ENCODE assay signal across 1 cellular context in genomic region chr4:78692815-78693156, GRCh38.
TF ChIP-seq lines count a peak whose summit lies in the region.

No MANE protein-coding gene starts in this region.

TF ChIP-seq in K562, 482 proteins besides CTCF, POLR2A, EP300 and RAD21 (continued from another document and continues in another):
- no peak for TF ChIP-seq SFPQ (IDR thresholded peaks at IDR 0.05; ENCODE audit: low read depth, low read length)
- no peak for TF ChIP-seq ZBTB2 (IDR thresholded peaks at IDR 0.05)
- no peak for TF ChIP-seq ZNF780A (CRISPR knock-in tag; IDR thresholded peaks at IDR 0.05)
- TF ChIP-seq ZFX (CRISPR knock-in tag; IDR thresholded peaks at IDR 0.05), result no peak
- no peak for TF ChIP-seq PTBP1 (IDR thresholded peaks at IDR 0.05; ENCODE audit: low read depth, low read length)
- no peak for TF ChIP-seq MYBL2 (IDR thresholded peaks at IDR 0.05; ENCODE audit: low read depth)
- TF ChIP-seq MYBL2 (CRISPR knock-in tag; IDR thresholded peaks at IDR 0.05; ENCODE audit: borderline replicate concordance), result no peak
- no peak for TF ChIP-seq ARNT (IDR thresholded peaks at IDR 0.05)
- no peak for TF ChIP-seq PBX2 (CRISPR knock-in tag; IDR thresholded peaks at IDR 0.05; ENCODE audit: low read depth)
- TF ChIP-seq PBX2 (tag; conservative IDR thresholded peaks at IDR 0.05; ENCODE audit: low read depth), result no peak
- TF ChIP-seq CHCHD3 (CRISPR knock-in tag; IDR thresholded peaks at IDR 0.05), result no peak
- TF ChIP-seq JUN (IDR thresholded peaks at IDR 0.05; ENCODE audit: borderline replicate concordance, low read depth, low read length), result no peak
- no peak for TF ChIP-seq JUN (CRISPR knock-in tag; IDR thresholded peaks at IDR 0.05; ENCODE audit: borderline replicate concordance)
- no peak for TF ChIP-seq ZNF239 (CRISPR knock-in tag; IDR thresholded peaks at IDR 0.05)
- no peak for TF ChIP-seq ERF (CRISPR knock-in tag; IDR thresholded peaks at IDR 0.05)
- TF ChIP-seq FOXJ3 (CRISPR knock-in tag; IDR thresholded peaks at IDR 0.05), result no peak
- no peak for TF ChIP-seq ZNF253 (CRISPR knock-in tag; conservative IDR thresholded peaks at IDR 0.05)
- peak; percentile 20 for TF ChIP-seq L3MBTL2 (IDR thresholded peaks at IDR 0.05)
- no peak for TF ChIP-seq IRF9 (tag; IDR thresholded peaks at IDR 0.05)
- TF ChIP-seq NCOA2 (IDR thresholded peaks at IDR 0.05; ENCODE audit: partially characterized antibody in 2 of 2), result no peak
- no peak for TF ChIP-seq MBD2 (IDR thresholded peaks at IDR 0.05; ENCODE audit: borderline replicate concordance, low read depth)
- TF ChIP-seq ZNF217 (CRISPR knock-in tag; IDR thresholded peaks at IDR 0.05), result no peak
- no peak for TF ChIP-seq RNF219 (CRISPR knock-in tag; IDR thresholded peaks at IDR 0.05)
- no peak for TF ChIP-seq CBX8 (IDR thresholded peaks at IDR 0.05; ENCODE audit: borderline replicate concordance, extremely low read depth, low read depth, low read length, poor library complexity, severe bottlenecking)
- no peak for TF ChIP-seq RFX5 (IDR thresholded peaks at IDR 0.05; ENCODE audit: low read depth, low read length)
- TF ChIP-seq ZNF23 (CRISPR knock-in tag; IDR thresholded peaks at IDR 0.05), result no peak
- peak; percentile 36; the same call in 1 of the 2 replicates for TF ChIP-seq MGA (IDR thresholded peaks at IDR 0.05)
- TF ChIP-seq NR2C2 (CRISPR knock-in tag; IDR thresholded peaks at IDR 0.05), result no peak
- no peak for TF ChIP-seq NR2C2 (tag; IDR thresholded peaks at IDR 0.05)
- no peak for TF ChIP-seq CTCFL (IDR thresholded peaks at IDR 0.05; ENCODE audit: borderline replicate concordance, insufficient read depth, low read depth, low read length, poor library complexity, severe bottlenecking)
- TF ChIP-seq CCAR2 (IDR thresholded peaks at IDR 0.05; ENCODE audit: low read depth, low read length), result no peak
- no peak for TF ChIP-seq ZNF655 (CRISPR knock-in tag; IDR thresholded peaks at IDR 0.05)
- peak; percentile 37; the same call in 1 of the 2 replicates for TF ChIP-seq DMBX1 (CRISPR knock-in tag; IDR thresholded peaks at IDR 0.05; ENCODE audit: borderline replicate concordance)
- 0 out of 2 replicates have a peak, but pooled peaks have one; percentile 19 for TF ChIP-seq NFE2 (IDR thresholded peaks at IDR 0.05; ENCODE audit: low read depth)
